In the genomic region with DNA sequence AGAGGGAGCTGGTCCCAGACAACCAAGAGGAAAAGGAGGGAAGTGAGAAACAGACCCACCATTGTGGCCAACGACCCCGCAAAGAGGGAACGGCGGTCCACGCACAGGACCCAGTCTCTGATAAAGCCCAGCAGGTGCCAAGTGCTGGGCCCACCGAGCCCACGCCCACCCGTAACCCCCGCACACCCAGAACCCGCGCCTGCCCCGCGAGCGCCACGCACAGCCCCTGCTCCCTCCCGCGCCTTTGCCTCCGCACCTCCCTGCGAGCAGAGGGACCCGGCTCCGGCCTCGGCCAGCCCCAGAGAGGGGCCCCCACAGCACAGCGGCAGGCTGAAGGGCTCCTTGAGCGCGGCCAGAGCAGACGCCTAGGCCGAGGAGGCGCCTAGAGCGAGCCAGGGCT, we compare ENCODE assay signal across 17 cellular contexts.
DNase-seq lines count a peak whose midpoint lies in the region; ATAC-seq and TF ChIP-seq lines count a peak whose summit lies in the region.
"Had no signal": no experiment of that assay in that cellular context is flagged by ENCODE, and none has a peak within 500 bp of the region (broad histone marks: within the 10 kb centered on the region; RNA-seq: fewer than 3 reads in every experiment).

No MANE protein-coding gene starts in this region.

- H3K4me1 ChIP-seq in right cardiac atrium (ENCODE audit: control insufficient read depth, insufficient read depth, low read length) (no peaks in the 10 kb centered on the region), left ventricle myocardium inferior (no peaks in the 10 kb centered on the region), neuronal stem cell (ENCODE audit: control insufficient read depth in 2 of 2, insufficient read depth in 1 of 2, low read depth in 1 of 2, low read length in 2 of 2) (no peaks in the 10 kb centered on the region), breast epithelium (no peaks in the 10 kb centered on the region)

- H3K27ac ChIP-seq in right cardiac atrium (ENCODE audit: low read length) (no peak overlapping the region), left ventricle myocardium inferior (replicated peaks) (no peak overlapping the region), neuronal stem cell (replicated peaks; ENCODE audit: low read length) (no peak overlapping the region), breast epithelium (no peak overlapping the region)
- H3K27ac ChIP-seq: GM23248 had no signal

- no peak overlapping the region for H2BK12ac ChIP-seq in neuronal stem cell (ENCODE audit: low read length)

- TF ChIP-seq POLR2A in breast epithelium (IDR thresholded peaks at IDR 0.05): no peak

- H3K18ac ChIP-seq in neuronal stem cell (ENCODE audit: low read length): no peak overlapping the region

- H3K27ac Mint-ChIP-seq in chondrocyte (ENCODE audit: unreplicated experiment): no peak overlapping the region
- H3K27ac Mint-ChIP-seq: CD4-positive, alpha-beta memory T cell had no signal

- intact Hi-C loops in right cardiac atrium (cut with DNase I): no loop called here
- intact Hi-C loops in left ventricle myocardium inferior (cut with micrococcal nuclease): no loop called here
- intact Hi-C loops in breast epithelium (cut with DNase I; ENCODE audit: low total_unique reads): no loop called here

- no peak overlapping the region for H2BK5ac ChIP-seq in neuronal stem cell (ENCODE audit: low read length)

- peak overlapping the region; percentile 35 for H2AFZ ChIP-seq in neuronal stem cell (ENCODE audit: low read length)
- H2AFZ ChIP-seq: GM23248 had no signal

- no peak overlapping the region for H4K8ac ChIP-seq in neuronal stem cell (ENCODE audit: low read depth, low read length)

- no peak overlapping the region for H2BK120ac ChIP-seq in neuronal stem cell (ENCODE audit: low read depth, low read length)

- H3K27me3 ChIP-seq in right cardiac atrium (ENCODE audit: control insufficient read depth, insufficient read depth) (no peaks in the 10 kb centered on the region), left ventricle myocardium inferior (ENCODE audit: low read depth) (no peaks in the 10 kb centered on the region), neuronal stem cell (ENCODE audit: control insufficient read depth in 3 of 3, insufficient read depth in 3 of 3, low read depth in 1 of 3, low read length in 3 of 3) (no peaks in the 10 kb centered on the region), breast epithelium (no peaks in the 10 kb centered on the region)

- no peak overlapping the region for H3K4me3 ChIP-seq in right cardiac atrium (ENCODE audit: low read length)
- no peak overlapping the region for H3K4me3 ChIP-seq in left ventricle myocardium inferior
- H3K4me3 ChIP-seq in neuronal stem cell (ENCODE audit: low read length in 2 of 2): no peak overlapping the region
- H3K4me3 ChIP-seq in breast epithelium: no peak overlapping the region
- H3K4me3 ChIP-seq: GM23248 had no signal

- no peak for ATAC-seq in right cardiac atrium
- ATAC-seq in GM19351 (IDR thresholded peaks at IDR 0.05; ENCODE audit: unreplicated experiment): no peak

- H3K4me2 ChIP-seq in neuronal stem cell (ENCODE audit: insufficient read depth, low read length, poor library complexity, severe bottlenecking): no peak overlapping the region

- 96% methylated on average over 29 of the region's 29 CpGs for WGBS in right cardiac atrium
- no CpG with 5 or more reads among the region's 29 CpGs for WGBS in neuronal stem cell (ENCODE audit: extremely low coverage in 2 of 2, insufficient read length in 2 of 2, insufficient replicate concordance in 1 of 2), 2 donors

- H3K9ac ChIP-seq in neuronal stem cell (ENCODE audit: low read depth, low read length, poor library complexity): no peak overlapping the region
- H3K9ac ChIP-seq: GM23248 had no signal

- no peak overlapping the region for H3K4me3 Mint-ChIP-seq in chondrocyte (ENCODE audit: unreplicated experiment)
- H3K4me3 Mint-ChIP-seq: CD4-positive, alpha-beta memory T cell had no signal

- H3K4ac ChIP-seq in neuronal stem cell (ENCODE audit: low read length): no peak overlapping the region

- H3K36me3 ChIP-seq in left ventricle myocardium inferior (no peaks in the 10 kb centered on the region), neuronal stem cell (replicated peaks in 1 of 2; ENCODE audit: control insufficient read depth in 2 of 2, insufficient read depth in 2 of 2, low read length in 2 of 2) (no peaks in the 10 kb centered on the region), breast epithelium (no peaks in the 10 kb centered on the region)

- H3K79me1 ChIP-seq in neuronal stem cell (ENCODE audit: low read depth, low read length): no peaks in the 10 kb centered on the region

- H2AK5ac ChIP-seq in neuronal stem cell (ENCODE audit: low read depth, low read length): no peak overlapping the region

- H2BK15ac ChIP-seq in neuronal stem cell (ENCODE audit: low read length): no peak overlapping the region

- TF ChIP-seq CTCF in left ventricle myocardium inferior (IDR thresholded peaks at IDR 0.05; ENCODE audit: borderline replicate concordance) (no peak), chondrocyte (IDR thresholded peaks at IDR 0.05) (no peak), breast epithelium (IDR thresholded peaks at IDR 0.05) (no peak)

- no peak overlapping the region for H3K14ac ChIP-seq in neuronal stem cell (ENCODE audit: low read length)

- no peaks in the 10 kb centered on the region for H3K36me3 Mint-ChIP-seq in chondrocyte (ENCODE audit: low read depth)
- H3K36me3 Mint-ChIP-seq: CD4-positive, alpha-beta memory T cell had no signal

- no peaks in the 10 kb centered on the region for H3K9me3 Mint-ChIP-seq in chondrocyte (ENCODE audit: low read depth)

- no peaks in the 10 kb centered on the region for H3K4me1 Mint-ChIP-seq in chondrocyte (ENCODE audit: low read depth)
- H3K4me1 Mint-ChIP-seq: CD4-positive, alpha-beta memory T cell had no signal

- no peak overlapping the region for H3K23ac ChIP-seq in neuronal stem cell (ENCODE audit: low read depth, low read length, poor library complexity)

- DNase-seq in right cardiac atrium: peak in 2 of 3 donors; percentile 12 to 42
- DNase-seq in left ventricle myocardium inferior: no peak
- DNase-seq in chondrocyte (ENCODE audit: low spot score): peak; percentile 82
- no peak for DNase-seq in neuronal stem cell (ENCODE audit: low spot score)
- no peak for DNase-seq in NCI-H748 (lab: John Stamatoyannopoulos, UW; ENCODE audit: unreplicated experiment)
- DNase-seq in breast epithelium (ENCODE audit: low spot score in 2 of 2): no peak
- DNase-seq: C1 segment of cervical spinal cord; Calu3; CD4-positive, alpha-beta memory T cell; COR-L47; DMS79; EL; GDM1; GM23248; H7; HCEC 1CT had no signal

- no peak overlapping the region for H4K91ac ChIP-seq in neuronal stem cell (ENCODE audit: low read depth, low read length, poor library complexity)

- no peaks in the 10 kb centered on the region for H3K27me3 Mint-ChIP-seq in chondrocyte (ENCODE audit: low read depth)
- H3K27me3 Mint-ChIP-seq: CD4-positive, alpha-beta memory T cell had no signal

- no peaks in the 10 kb centered on the region for H3K9me3 ChIP-seq in right cardiac atrium (ENCODE audit: control insufficient read depth, low read length)
- H3K9me3 ChIP-seq in left ventricle myocardium inferior (replicated peaks): no peaks in the 10 kb centered on the region
- no peaks in the 10 kb centered on the region for H3K9me3 ChIP-seq in neuronal stem cell (replicated peaks in 1 of 2; ENCODE audit: control insufficient read depth in 2 of 2, insufficient read depth in 1 of 2, low read depth in 1 of 2, low read length in 2 of 2)
- peaks cover 0 to 8% of the 10 kb centered on the region in 2 donors for H3K9me3 ChIP-seq in breast epithelium

Comparison
In these comparisons a context has a peak if more than half of its experiments do, and no peak if none do; other contexts are left out.
1. DNase-seq: peak in right cardiac atrium (2 of 3) and chondrocyte (single experiment); none in left ventricle myocardium inferior (single experiment), neuronal stem cell (single experiment), NCI-H748 (single experiment) and breast epithelium (0 of 2).